9 cellular contexts compared by ENCODE assay signal in genomic region chr2:237701859-237702370, GRCh38.
DNase-seq lines count a peak whose midpoint lies in the region; ATAC-seq and TF ChIP-seq lines count a peak whose summit lies in the region.
"Had no signal": no experiment of that assay in that cellular context is flagged by ENCODE, and none has a peak within 500 bp of the region (broad histone marks: within the 10 kb centered on the region; RNA-seq: fewer than 3 reads in every experiment).

No MANE protein-coding gene starts in this region.

- peak overlapping the region; percentile 51 for H3K4me3 Mint-ChIP-seq in activated naive CD4-positive, alpha-beta T cell treated with anti-CD3 and anti-CD28 coated beads, Interleukin-2, amount 10 ng/mL, durations not matched to agents 7 days and 5 days
- H3K4me3 Mint-ChIP-seq in brain: peak overlapping the region in 1 of 5 experiments; percentile 52
- peak overlapping the region; percentile 68 for H3K4me3 Mint-ChIP-seq in memory B cell

- H3K4me1 ChIP-seq in upper lobe of left lung: peaks cover 90 to 100% (median 96%) of the 10 kb centered on the region in 4 donors

- peak overlapping the region; percentile 87 for H3K27ac Mint-ChIP-seq in activated naive CD4-positive, alpha-beta T cell treated with anti-CD3 and anti-CD28 coated beads, Interleukin-2, amount 10 ng/mL, durations not matched to agents 7 days and 5 days
- H3K27ac Mint-ChIP-seq in brain (peak overlapping the region; percentile 75 to 89 (median 87)), memory B cell (peak overlapping the region; percentile 36)

- no peaks in the 10 kb centered on the region for H3K27me3 ChIP-seq in upper lobe of left lung

- 21 to 42% methylated on average over 7 to 8 of the region's 10 CpGs for WGBS in upper lobe of left lung, 2 donors

- H3K9me3 ChIP-seq in upper lobe of left lung: no peaks in the 10 kb centered on the region

- TF ChIP-seq EP300 in upper lobe of left lung (IDR thresholded peaks at IDR 0.05): no peak

- TF ChIP-seq CTCF in brain (conservative IDR thresholded peaks at IDR 0.05) (no peak), upper lobe of left lung (IDR thresholded peaks at IDR 0.05) (no peak), GM13976 (IDR thresholded peaks at IDR 0.05; ENCODE audit: borderline replicate concordance, control extremely low read depth, extremely low read depth, insufficient read depth, missing control alignments) (no peak)

- in situ Hi-C loops in GM13976 (cut with MboI; ENCODE audit: low sequenced_read_pairs, unreplicated experiment): no loop called here

- H3K9me3 Mint-ChIP-seq in activated naive CD4-positive, alpha-beta T cell treated with anti-CD3 and anti-CD28 coated beads, Interleukin-2, amount 10 ng/mL, durations not matched to agents 7 days and 5 days: no peaks in the 10 kb centered on the region
- H3K9me3 Mint-ChIP-seq in brain (no peaks in the 10 kb centered on the region), memory B cell (no peaks in the 10 kb centered on the region)

- H3K4me1 Mint-ChIP-seq in activated naive CD4-positive, alpha-beta T cell treated with anti-CD3 and anti-CD28 coated beads, Interleukin-2, amount 10 ng/mL, durations not matched to agents 7 days and 5 days: peaks cover 95% of the 10 kb centered on the region
- peaks cover 78% of the 10 kb centered on the region for H3K4me1 Mint-ChIP-seq in brain
- H3K4me1 Mint-ChIP-seq in memory B cell: peaks cover 69% of the 10 kb centered on the region

- peak overlapping the region; percentile 76 to 84 (median 80) for H3K27ac ChIP-seq in upper lobe of left lung

- CTCF ChIA-PET in activated naive CD4-positive, alpha-beta T cell treated with anti-CD3 and anti-CD28 coated beads, Interleukin-2, amount 10 ng/mL, durations not matched to agents 7 days and 5 days (lab: Charles Lee): interaction anchor here (0.7 to 3.6 kb wide), 4 partner anchors 9 to 29 kb away, joined by 3 to 27 read pairs (median 3); no protein-coding TSS in a partner anchor

- H3K36me3 Mint-ChIP-seq in activated naive CD4-positive, alpha-beta T cell treated with anti-CD3 and anti-CD28 coated beads, Interleukin-2, amount 10 ng/mL, durations not matched to agents 7 days and 5 days: peaks cover 35% of the 10 kb centered on the region
- H3K36me3 Mint-ChIP-seq in brain: peaks cover 10% of the 10 kb centered on the region
- H3K36me3 Mint-ChIP-seq in memory B cell: peaks cover 10% of the 10 kb centered on the region

- no peak for DNase-seq in activated naive CD4-positive, alpha-beta T cell treated with anti-CD3 and anti-CD28 coated beads, Interleukin-2, amount 10 ng/mL, durations not matched to agents 7 days and 5 days
- no peak for DNase-seq in activated naive CD4-positive, alpha-beta T cell treated with Interleukin-2 at 50 U/mL for 16 hours
- DNase-seq in memory B cell (ENCODE audit: low spot score in 2 of 2) (no peak), upper lobe of left lung (no peak), GM13976 (ENCODE audit: low spot score) (no peak)
- DNase-seq: NCI-H1092 had no signal

- H3K27me3 Mint-ChIP-seq in activated naive CD4-positive, alpha-beta T cell treated with anti-CD3 and anti-CD28 coated beads, Interleukin-2, amount 10 ng/mL, durations not matched to agents 7 days and 5 days: no peaks in the 10 kb centered on the region
- no peaks in the 10 kb centered on the region for H3K27me3 Mint-ChIP-seq in brain
- no peaks in the 10 kb centered on the region for H3K27me3 Mint-ChIP-seq in memory B cell

- no peaks in the 10 kb centered on the region for H3K36me3 ChIP-seq in upper lobe of left lung

- ATAC-seq in memory B cell (ENCODE audit: low read depth) (no peak), upper lobe of left lung (ENCODE audit: low FRiP score in 2 of 2) (no peak), GM18511 (IDR thresholded peaks at IDR 0.05; ENCODE audit: unreplicated experiment) (no peak), GM18873 (IDR thresholded peaks at IDR 0.05; ENCODE audit: low FRiP score, unreplicated experiment) (no peak)

- no peak for TF ChIP-seq POLR2A in upper lobe of left lung (IDR thresholded peaks at IDR 0.05)

- H3K4me3 ChIP-seq in upper lobe of left lung: peak overlapping the region in 2 of 4 donors; percentile 15 to 16

Comparison
In these comparisons a context has a peak if more than half of its experiments do, and no peak if none do; other contexts are left out.
1. H3K27ac Mint-ChIP-seq: peak in every context shown above with its lines; median percentile 87 in activated naive CD4-positive, alpha-beta T cell treated with anti-CD3 and anti-CD28 coated beads, Interleukin-2, amount 10 ng/mL, durations not matched to agents 7 days and 5 days; 87 in brain; 36 in memory B cell.